ENCODE assay signal across 1 cellular context in the genomic region with DNA sequence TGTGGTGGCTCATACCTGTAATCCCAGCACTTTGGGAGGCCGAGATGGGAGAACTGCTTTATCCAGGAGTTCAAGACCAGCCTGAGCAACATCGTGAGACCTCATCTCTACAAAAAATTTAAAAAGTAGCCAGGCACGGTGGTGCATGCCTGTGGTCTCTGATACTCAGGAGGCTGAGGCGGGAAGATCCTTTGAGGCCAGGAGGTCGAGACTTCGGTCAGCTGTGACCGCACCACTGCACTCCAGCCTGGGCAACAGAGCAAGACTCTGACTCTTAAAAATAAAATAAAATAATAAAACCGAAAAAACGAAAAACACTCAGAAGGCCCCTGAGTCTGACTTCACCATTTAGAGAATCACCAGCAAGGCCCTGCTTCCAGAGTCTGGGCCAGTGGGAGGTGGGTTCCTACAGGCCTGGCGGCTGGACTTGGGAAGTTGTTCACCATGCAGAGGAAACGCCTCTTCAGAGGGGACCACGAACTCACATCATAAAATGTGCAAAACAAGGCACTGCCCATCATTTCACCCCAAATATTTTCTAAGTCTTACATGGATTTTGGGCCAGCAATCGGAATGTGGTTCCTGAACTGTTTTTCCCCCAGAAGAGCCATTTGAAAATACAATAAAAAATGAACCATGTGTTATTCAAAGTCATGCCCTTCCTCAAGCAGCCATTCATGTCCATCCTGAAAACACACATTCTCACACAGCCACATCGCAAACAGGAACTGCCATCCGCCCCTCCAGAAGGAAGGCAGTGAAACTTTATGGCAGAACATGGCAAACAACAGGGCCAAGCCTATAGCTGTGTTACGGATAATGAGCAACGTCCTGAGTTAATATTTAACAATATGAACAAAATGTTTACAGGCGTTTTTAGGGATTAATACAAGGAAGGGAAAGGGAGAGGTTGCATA.
TF ChIP-seq lines count a peak whose summit lies in the region.

No MANE protein-coding gene starts in this region.

TF ChIP-seq in HepG2, 621 proteins besides CTCF, POLR2A, EP300 and RAD21 (continued from another document and continues in another):
- TF ChIP-seq E2F1 (CRISPR knock-in tag; IDR thresholded peaks at IDR 0.05): no peak
- no peak for TF ChIP-seq CAMTA2 (CRISPR knock-in tag; IDR thresholded peaks at IDR 0.05; ENCODE audit: borderline replicate concordance)
- TF ChIP-seq, protein P1, sequence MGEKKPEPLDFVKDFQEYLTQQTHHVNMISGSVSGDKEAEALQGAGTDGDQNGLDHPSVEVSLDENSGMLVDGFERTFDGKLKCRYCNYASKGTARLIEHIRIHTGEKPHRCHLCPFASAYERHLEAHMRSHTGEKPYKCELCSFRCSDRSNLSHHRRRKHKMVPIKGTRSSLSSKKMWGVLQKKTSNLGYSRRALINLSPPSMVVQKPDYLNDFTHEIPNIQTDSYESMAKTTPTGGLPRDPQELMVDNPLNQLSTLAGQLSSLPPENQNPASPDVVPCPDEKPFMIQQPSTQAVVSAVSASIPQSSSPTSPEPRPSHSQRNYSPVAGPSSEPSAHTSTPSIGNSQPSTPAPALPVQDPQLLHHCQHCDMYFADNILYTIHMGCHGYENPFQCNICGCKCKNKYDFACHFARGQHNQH (CRISPR knock-in tag; IDR thresholded peaks at IDR 0.05): 0 out of 2 replicates have a peak, but pooled peaks have one; percentile 13
- 0 out of 2 replicates have a peak, but pooled peaks have one; percentile 67 for TF ChIP-seq ZNF350 (CRISPR knock-in tag; IDR thresholded peaks at IDR 0.05; ENCODE audit: borderline replicate concordance, low read depth)
- TF ChIP-seq ZBTB8A (CRISPR knock-in tag; IDR thresholded peaks at IDR 0.05; ENCODE audit: borderline replicate concordance, low read depth): no peak
- no peak for TF ChIP-seq HES4 (CRISPR knock-in tag; IDR thresholded peaks at IDR 0.05; ENCODE audit: borderline replicate concordance)
- TF ChIP-seq, protein P2, sequence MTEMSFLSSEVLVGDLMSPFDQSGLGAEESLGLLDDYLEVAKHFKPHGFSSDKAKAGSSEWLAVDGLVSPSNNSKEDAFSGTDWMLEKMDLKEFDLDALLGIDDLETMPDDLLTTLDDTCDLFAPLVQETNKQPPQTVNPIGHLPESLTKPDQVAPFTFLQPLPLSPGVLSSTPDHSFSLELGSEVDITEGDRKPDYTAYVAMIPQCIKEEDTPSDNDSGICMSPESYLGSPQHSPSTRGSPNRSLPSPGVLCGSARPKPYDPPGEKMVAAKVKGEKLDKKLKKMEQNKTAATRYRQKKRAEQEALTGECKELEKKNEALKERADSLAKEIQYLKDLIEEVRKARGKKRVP (CRISPR knock-in tag; IDR thresholded peaks at IDR 0.05): 0 out of 4 replicates have a peak, but pooled peaks of 1 of the 2 experiments have one; percentile 20
- 0 out of 2 replicates have a peak, but pooled peaks have one; percentile 15 for TF ChIP-seq ZNF331 (CRISPR knock-in tag; IDR thresholded peaks at IDR 0.05)
- TF ChIP-seq SMYD3 (CRISPR knock-in tag; IDR thresholded peaks at IDR 0.05): 0 out of 2 replicates have a peak, but pooled peaks have one; percentile 27
- TF ChIP-seq ZKSCAN8 (CRISPR knock-in tag; IDR thresholded peaks at IDR 0.05; ENCODE audit: borderline replicate concordance): 0 out of 2 replicates have a peak, but pooled peaks have one; percentile 45
- TF ChIP-seq, protein P3, sequence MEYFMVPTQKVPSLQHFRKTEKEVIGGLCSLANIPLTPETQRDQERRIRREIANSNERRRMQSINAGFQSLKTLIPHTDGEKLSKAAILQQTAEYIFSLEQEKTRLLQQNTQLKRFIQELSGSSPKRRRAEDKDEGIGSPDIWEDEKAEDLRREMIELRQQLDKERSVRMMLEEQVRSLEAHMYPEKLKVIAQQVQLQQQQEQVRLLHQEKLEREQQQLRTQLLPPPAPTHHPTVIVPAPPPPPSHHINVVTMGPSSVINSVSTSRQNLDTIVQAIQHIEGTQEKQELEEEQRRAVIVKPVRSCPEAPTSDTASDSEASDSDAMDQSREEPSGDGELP (IDR thresholded peaks at IDR 0.05; ENCODE audit: borderline replicate concordance, low read depth): no peak
- TF ChIP-seq KLF13 (CRISPR knock-in tag; IDR thresholded peaks at IDR 0.05): no peak
- peak; percentile 46; the same call in 1 of the 2 replicates for TF ChIP-seq SALL1 (CRISPR knock-in tag; IDR thresholded peaks at IDR 0.05)
- TF ChIP-seq FOXO1 (CRISPR knock-in tag; IDR thresholded peaks at IDR 0.05): 0 out of 2 replicates have a peak, but pooled peaks have one; percentile 9
- no peak for TF ChIP-seq NCOA5 (CRISPR knock-in tag; IDR thresholded peaks at IDR 0.05)
- no peak for TF ChIP-seq SOX6 (IDR thresholded peaks at IDR 0.05)
- TF ChIP-seq SOX6 (CRISPR knock-in tag; IDR thresholded peaks at IDR 0.05): peak; percentile 45; the same call in 1 of the 2 replicates
- no peak for TF ChIP-seq NFIC (IDR thresholded peaks at IDR 0.05; ENCODE audit: low read length)
- TF ChIP-seq, protein P4, sequence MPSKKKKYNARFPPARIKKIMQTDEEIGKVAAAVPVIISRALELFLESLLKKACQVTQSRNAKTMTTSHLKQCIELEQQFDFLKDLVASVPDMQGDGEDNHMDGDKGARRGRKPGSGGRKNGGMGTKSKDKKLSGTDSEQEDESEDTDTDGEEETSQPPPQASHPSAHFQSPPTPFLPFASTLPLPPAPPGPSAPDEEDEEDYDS (CRISPR knock-in tag; IDR thresholded peaks at IDR 0.05): peak; percentile 27; the same call in 1 of the 2 replicates
- TF ChIP-seq FOXA3 (CRISPR knock-in tag; IDR thresholded peaks at IDR 0.05): peak; percentile 65
- TF ChIP-seq PBX2 (CRISPR knock-in tag; IDR thresholded peaks at IDR 0.05): no peak
- peak; percentile 53; the same call in 1 of the 2 replicates for TF ChIP-seq TFE3 (CRISPR knock-in tag; IDR thresholded peaks at IDR 0.05)
- TF ChIP-seq, protein P5, sequence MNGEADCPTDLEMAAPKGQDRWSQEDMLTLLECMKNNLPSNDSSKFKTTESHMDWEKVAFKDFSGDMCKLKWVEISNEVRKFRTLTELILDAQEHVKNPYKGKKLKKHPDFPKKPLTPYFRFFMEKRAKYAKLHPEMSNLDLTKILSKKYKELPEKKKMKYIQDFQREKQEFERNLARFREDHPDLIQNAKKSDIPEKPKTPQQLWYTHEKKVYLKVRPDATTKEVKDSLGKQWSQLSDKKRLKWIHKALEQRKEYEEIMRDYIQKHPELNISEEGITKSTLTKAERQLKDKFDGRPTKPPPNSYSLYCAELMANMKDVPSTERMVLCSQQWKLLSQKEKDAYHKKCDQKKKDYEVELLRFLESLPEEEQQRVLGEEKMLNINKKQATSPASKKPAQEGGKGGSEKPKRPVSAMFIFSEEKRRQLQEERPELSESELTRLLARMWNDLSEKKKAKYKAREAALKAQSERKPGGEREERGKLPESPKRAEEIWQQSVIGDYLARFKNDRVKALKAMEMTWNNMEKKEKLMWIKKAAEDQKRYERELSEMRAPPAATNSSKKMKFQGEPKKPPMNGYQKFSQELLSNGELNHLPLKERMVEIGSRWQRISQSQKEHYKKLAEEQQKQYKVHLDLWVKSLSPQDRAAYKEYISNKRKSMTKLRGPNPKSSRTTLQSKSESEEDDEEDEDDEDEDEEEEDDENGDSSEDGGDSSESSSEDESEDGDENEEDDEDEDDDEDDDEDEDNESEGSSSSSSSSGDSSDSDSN (CRISPR knock-in tag; IDR thresholded peaks at IDR 0.05): no peak
- no peak for TF ChIP-seq BRCA1 (CRISPR knock-in tag; IDR thresholded peaks at IDR 0.05)
- TF ChIP-seq GTF3A (CRISPR knock-in tag; conservative IDR thresholded peaks at IDR 0.05): no peak
- TF ChIP-seq PLRG1 (conservative IDR thresholded peaks at IDR 0.05): no peak
- no peak for TF ChIP-seq ZNF724P (CRISPR knock-in tag; IDR thresholded peaks at IDR 0.05; ENCODE audit: borderline replicate concordance)
- TF ChIP-seq JDP2 (CRISPR knock-in tag; IDR thresholded peaks at IDR 0.05; ENCODE audit: borderline replicate concordance): no peak
- no peak for TF ChIP-seq ZNF556 (CRISPR knock-in tag; IDR thresholded peaks at IDR 0.05; ENCODE audit: borderline replicate concordance)
- TF ChIP-seq, protein P6, sequence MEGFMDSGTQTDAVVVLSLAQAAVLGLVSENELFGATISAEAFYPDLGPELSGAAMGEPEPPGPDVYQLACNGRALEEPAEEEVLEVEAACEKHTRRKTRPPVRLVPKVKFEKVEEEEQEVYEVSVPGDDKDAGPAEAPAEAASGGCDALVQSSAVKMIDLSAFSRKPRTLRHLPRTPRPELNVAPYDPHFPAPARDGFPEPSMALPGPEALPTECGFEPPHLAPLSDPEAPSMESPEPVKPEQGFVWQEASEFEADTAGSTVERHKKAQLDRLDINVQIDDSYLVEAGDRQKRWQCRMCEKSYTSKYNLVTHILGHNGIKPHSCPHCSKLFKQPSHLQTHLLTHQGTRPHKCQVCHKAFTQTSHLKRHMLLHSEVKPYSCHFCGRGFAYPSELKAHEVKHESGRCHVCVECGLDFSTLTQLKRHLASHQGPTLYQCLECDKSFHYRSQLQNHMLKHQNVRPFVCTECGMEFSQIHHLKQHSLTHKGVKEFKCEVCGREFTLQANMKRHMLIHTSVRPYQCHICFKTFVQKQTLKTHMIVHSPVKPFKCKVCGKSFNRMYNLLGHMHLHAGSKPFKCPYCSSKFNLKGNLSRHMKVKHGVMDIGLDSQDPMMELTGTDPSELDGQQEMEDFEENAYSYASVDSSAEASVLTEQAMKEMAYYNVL (CRISPR knock-in tag; IDR thresholded peaks at IDR 0.05; ENCODE audit: borderline replicate concordance): no peak
- no peak for TF ChIP-seq SP5 (CRISPR knock-in tag; IDR thresholded peaks at IDR 0.05; ENCODE audit: borderline replicate concordance, low read depth)
- no peak for TF ChIP-seq REPIN1 (CRISPR knock-in tag; IDR thresholded peaks at IDR 0.05; ENCODE audit: borderline replicate concordance, low read depth)
- TF ChIP-seq ZNF546 (CRISPR knock-in tag; conservative IDR thresholded peaks at IDR 0.05): 0 out of 2 replicates have a peak, but pooled peaks have one; percentile 68
- 0 out of 2 replicates have a peak, but pooled peaks have one; percentile 46 for TF ChIP-seq SNAPC2 (CRISPR knock-in tag; IDR thresholded peaks at IDR 0.05)
- no peak for TF ChIP-seq KLF11 (CRISPR knock-in tag; IDR thresholded peaks at IDR 0.05)
- peak; percentile 58; the same call in 1 of the 2 replicates for TF ChIP-seq ETV5 (CRISPR knock-in tag; IDR thresholded peaks at IDR 0.05; ENCODE audit: borderline replicate concordance)
- TF ChIP-seq KLF16 (CRISPR knock-in tag; IDR thresholded peaks at IDR 0.05): peak in 1 of 2 experiments; percentile 68; a peak in 2 of 4 replicates
- TF ChIP-seq MXI1 (IDR thresholded peaks at IDR 0.05; ENCODE audit: borderline replicate concordance, low read depth, low read length): no peak
- no peak for TF ChIP-seq SNAPC5 (CRISPR knock-in tag; IDR thresholded peaks at IDR 0.05; ENCODE audit: borderline replicate concordance)
- TF ChIP-seq BCL6 (CRISPR knock-in tag; IDR thresholded peaks at IDR 0.05): 0 out of 2 replicates have a peak, but pooled peaks have one; percentile 13
- no peak for TF ChIP-seq ZNF138 (CRISPR knock-in tag; IDR thresholded peaks at IDR 0.05; ENCODE audit: low read depth)
- TF ChIP-seq KLF12 (CRISPR knock-in tag; IDR thresholded peaks at IDR 0.05; ENCODE audit: borderline replicate concordance): no peak
- no peak for TF ChIP-seq SRF (IDR thresholded peaks at IDR 0.05; ENCODE audit: low read depth, low read length)
- no peak for TF ChIP-seq WIZ (CRISPR knock-in tag; IDR thresholded peaks at IDR 0.05)
- no peak for TF ChIP-seq ZNF205 (CRISPR knock-in tag; IDR thresholded peaks at IDR 0.05)
- no peak for TF ChIP-seq NFRKB (IDR thresholded peaks at IDR 0.05)
- TF ChIP-seq, protein P7, sequence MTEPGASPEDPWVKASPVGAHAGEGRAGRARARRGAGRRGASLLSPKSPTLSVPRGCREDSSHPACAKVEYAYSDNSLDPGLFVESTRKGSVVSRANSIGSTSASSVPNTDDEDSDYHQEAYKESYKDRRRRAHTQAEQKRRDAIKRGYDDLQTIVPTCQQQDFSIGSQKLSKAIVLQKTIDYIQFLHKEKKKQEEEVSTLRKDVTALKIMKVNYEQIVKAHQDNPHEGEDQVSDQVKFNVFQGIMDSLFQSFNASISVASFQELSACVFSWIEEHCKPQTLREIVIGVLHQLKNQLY (CRISPR knock-in tag; IDR thresholded peaks at IDR 0.05): peak; percentile 54; the same call in 1 of the 2 replicates
- 0 out of 2 replicates have a peak, but pooled peaks have one; percentile 53 for TF ChIP-seq ZNF225 (CRISPR knock-in tag; IDR thresholded peaks at IDR 0.05)
- 0 out of 2 replicates have a peak, but pooled peaks have one; percentile 15 for TF ChIP-seq ZNF652 (CRISPR knock-in tag; IDR thresholded peaks at IDR 0.05; ENCODE audit: borderline replicate concordance, low read depth)
- TF ChIP-seq IRF2 (CRISPR knock-in tag; IDR thresholded peaks at IDR 0.05): no peak
- TF ChIP-seq MAFF (IDR thresholded peaks at IDR 0.05; ENCODE audit: low read depth, low read length): no peak
- TF ChIP-seq NCOA2 (CRISPR knock-in tag; IDR thresholded peaks at IDR 0.05): peak; percentile 58
- 0 out of 2 replicates have a peak, but pooled peaks have one; percentile 40 for TF ChIP-seq RARA (CRISPR knock-in tag; IDR thresholded peaks at IDR 0.05)
